14 cellular contexts compared by ENCODE assay signal in genomic region chr3:175108613-175109151, GRCh38.
DNase-seq lines count a peak whose midpoint lies in the region; TF ChIP-seq lines count a peak whose summit lies in the region.
"Had no signal": no experiment of that assay in that cellular context is flagged by ENCODE, and none has a peak within 500 bp of the region (broad histone marks: within the 10 kb centered on the region; RNA-seq: fewer than 3 reads in every experiment).

No MANE protein-coding gene starts in this region.

- H3K4me2 ChIP-seq in BLaER1 treated with 17β-estradiol and CSF1 and Interleukin-3, amounts not matched to agents 10 nM and 100 nM = peak overlapping the region in 7 of 11 experiments; percentile 19 to 50 (median 30); a peak in 9 of 22 replicates
- H3K4me2 ChIP-seq: A549 had no signal

- H3K27ac ChIP-seq in BLaER1 treated with 17β-estradiol and CSF1 and Interleukin-3, amounts not matched to agents 10 nM and 100 nM = no peak overlapping the region
- no peak overlapping the region for H3K27ac ChIP-seq in substantia nigra (ENCODE audit: low read depth, low read length, poor library complexity, severe bottlenecking)
- H3K27ac ChIP-seq: A549, GM23248 had no signal

- TF ChIP-seq CTCF in BE2C (IDR thresholded peaks at IDR 0.05; ENCODE audit: low read depth, low read length) = no peak

- H3K27me3 ChIP-seq in BLaER1 treated with 17β-estradiol and CSF1 and Interleukin-3, amounts not matched to agents 10 nM and 100 nM = no peaks in the 10 kb centered on the region
- H3K27me3 ChIP-seq in BE2C = no peaks in the 10 kb centered on the region

- no peaks in the 10 kb centered on the region for H4K20me1 ChIP-seq in BLaER1 treated with 17β-estradiol and CSF1 and Interleukin-3, amounts not matched to agents 10 nM and 100 nM

- H3K9me3 ChIP-seq in BLaER1 treated with 17β-estradiol and CSF1 and Interleukin-3, amounts not matched to agents 10 nM and 100 nM (replicated peaks in 1 of 11) = no peaks in the 10 kb centered on the region
- H3K9me3 ChIP-seq in BE2C = no peaks in the 10 kb centered on the region
- H3K9me3 ChIP-seq: A549 had no signal

- DNase-seq in LHCN-M2 (ENCODE audit: low read depth) (peak; percentile 41), brain pericyte (ENCODE audit: low read depth, low spot score) (peak; percentile 6), myocyte (ENCODE audit: low read depth) (peak; percentile 9), BE2C (no peak), anterior cingulate cortex (lab: John Stamatoyannopoulos, UW) (no peak), substantia nigra (lab: John Stamatoyannopoulos, UW) (no peak)
- DNase-seq: CD4-positive, CD25-positive, alpha-beta regulatory T cell; DMS53; GM23248; H9; KG1 had no signal

- H3K36me3 ChIP-seq in BLaER1 treated with 17β-estradiol and CSF1 and Interleukin-3, amounts not matched to agents 10 nM and 100 nM = no peaks in the 10 kb centered on the region
- no peaks in the 10 kb centered on the region for H3K36me3 ChIP-seq in BE2C

- H3K4me3 ChIP-seq in BLaER1 treated with 17β-estradiol and CSF1 and Interleukin-3, amounts not matched to agents 10 nM and 100 nM = no peak overlapping the region
- H3K4me3 ChIP-seq in BE2C (ENCODE audit: low read depth, low read length) = no peak overlapping the region
- H3K4me3 ChIP-seq: A549, GM12878, GM23248 had no signal

- H3K4me1 ChIP-seq in BLaER1 treated with 17β-estradiol and CSF1 and Interleukin-3, amounts not matched to agents 10 nM and 100 nM = peaks cover 0 to 18% (median 10%) of the 10 kb centered on the region in 10 experiments; a peak in 8 of 20 replicates
- no peaks in the 10 kb centered on the region for H3K4me1 ChIP-seq in BE2C
- H3K4me1 ChIP-seq: A549 had no signal

- no peak overlapping the region for H3K9ac ChIP-seq in BLaER1 treated with 17β-estradiol and CSF1 and Interleukin-3, amounts not matched to agents 10 nM and 100 nM
- H3K9ac ChIP-seq: GM23248 had no signal

Comparison
In these comparisons a context has a peak if more than half of its experiments do, and no peak if none do; other contexts are left out.
1. DNase-seq: peak in LHCN-M2 (single experiment), brain pericyte (single experiment) and myocyte (single experiment); none in BE2C (single experiment), anterior cingulate cortex (0 of 58) and substantia nigra (0 of 49).